ENCODE assay signal across 22 cellular contexts in genomic region chr2:240184198-240184590, GRCh38. TPM values are rescaled to one million over a fixed set of nuclear protein-coding genes. Genes with fewer than 3 reads are reported as not detected.
"Had no signal": no experiment of that assay in that cellular context is flagged by ENCODE, and none has a peak within 500 bp of the region (broad histone marks: within the 10 kb centered on the region; RNA-seq: fewer than 3 reads in every experiment).

No MANE protein-coding gene starts in this region.

- H3K9me3 Mint-ChIP-seq: effector memory CD8-positive, alpha-beta T cell had no signal

- H3K4me3 Mint-ChIP-seq: effector memory CD8-positive, alpha-beta T cell; naive B cell; stimulated activated memory B cell treated with anti-CD40 and anti-IgM and Interleukin-4, amounts not matched to agents 10 μg/mL and 1 μg/mL and 100 μg/mL, for 72 hours; stimulated activated naive CD8-positive, alpha-beta T cell treated with anti-CD3 and anti-CD28 coated beads, Interleukin-15, Interleukin-2, amounts not matched to agents 100 ng/mL and 50 ng/mL, for 24 hours had no signal

- H3K4me3 ChIP-seq: esophagus squamous epithelium, lung, right atrium auricular region, testis, tibial nerve had no signal

- ATAC-seq: effector memory CD8-positive, alpha-beta T cell; left colon; left ventricle myocardium superior; stimulated activated memory B cell treated with anti-CD40 and anti-IgM and Interleukin-4, amounts not matched to agents 10 μg/mL and 1 μg/mL and 100 μg/mL, for 72 hours had no signal

- H3K36me3 Mint-ChIP-seq: naive B cell; stimulated activated memory B cell treated with anti-CD40 and anti-IgM and Interleukin-4, amounts not matched to agents 10 μg/mL and 1 μg/mL and 100 μg/mL, for 72 hours had no signal

- H3K4me1 ChIP-seq: right atrium auricular region, testis, tibial nerve had no signal

- H3K9me3 ChIP-seq: right atrium auricular region, testis had no signal

- H3K27ac Mint-ChIP-seq: effector memory CD8-positive, alpha-beta T cell; naive B cell; stimulated activated memory B cell treated with anti-CD40 and anti-IgM and Interleukin-4, amounts not matched to agents 10 μg/mL and 1 μg/mL and 100 μg/mL, for 72 hours; stimulated activated naive CD8-positive, alpha-beta T cell treated with anti-CD3 and anti-CD28 coated beads, Interleukin-15, Interleukin-2, amounts not matched to agents 100 ng/mL and 50 ng/mL, for 24 hours had no signal

- H3K36me3 ChIP-seq: esophagus squamous epithelium, right atrium auricular region, tibial nerve had no signal

- H3K4me1 Mint-ChIP-seq: stimulated activated memory B cell treated with anti-CD40 and anti-IgM and Interleukin-4, amounts not matched to agents 10 μg/mL and 1 μg/mL and 100 μg/mL, for 72 hours had no signal

- DNase-seq: central memory CD4-positive, alpha-beta T cell; effector memory CD8-positive, alpha-beta T cell; esophagus squamous epithelium; foreskin fibroblast; left colon; left ventricle myocardium superior; mesenchymal stem cell; naive B cell; stimulated activated CD4-positive, alpha-beta T cell treated with anti-CD3 and anti-CD28 coated beads, Interleukin-15, amount 100 ng/mL, for 24 hours; stimulated activated CD4-positive, alpha-beta T cell treated with anti-CD3 and anti-CD28 coated beads, Interleukin-1b, Interleukin-23, amount 100 ng/mL, for 48 hours; stimulated activated CD4-positive, alpha-beta T cell treated with anti-CD3 and anti-CD28 coated beads, Interleukin-4, amount 100 ng/mL, for 24 hours; testis had no signal

- H3K27me3 ChIP-seq: right atrium auricular region, testis had no signal

- H3K27ac ChIP-seq: esophagus squamous epithelium, right atrium auricular region, testis, tibial nerve had no signal

RNA-seq across cellular contexts. Expression of gene OTOS, which starts 43.7 kb away (rescaled TPM):
- total RNA-seq: epithelial cell of proximal tubule, esophagus squamous epithelium, kidney epithelial cell, left colon, left ventricle myocardium superior, lung, osteocyte, right atrium auricular region, tibial nerve, urinary bladder had no signal
- polyA plus RNA-seq: lung, neural cell, urinary bladder had no signal
